ENCODE assay signal across 8 cellular contexts in genomic region chr9:120936011-120936763, GRCh38.
DNase-seq lines count a peak whose midpoint lies in the region; ATAC-seq and TF ChIP-seq lines count a peak whose summit lies in the region.

No MANE protein-coding gene starts in this region.

- H3K4me1 Mint-ChIP-seq in central memory CD8-positive, alpha-beta T cell = peaks cover 51% of the 10 kb centered on the region

- peak; percentile 95 for TF ChIP-seq CTCF in GM10266 (IDR thresholded peaks at IDR 0.05; ENCODE audit: control insufficient read depth, insufficient read depth, low read depth, missing control alignments)

- H3K27ac Mint-ChIP-seq in central memory CD8-positive, alpha-beta T cell (ENCODE audit: low read depth) = peak overlapping the region; percentile 74

- peaks cover 4% of the 10 kb centered on the region for H3K36me3 Mint-ChIP-seq in central memory CD8-positive, alpha-beta T cell (ENCODE audit: insufficient read depth)

- H3K27me3 Mint-ChIP-seq in central memory CD8-positive, alpha-beta T cell = no peaks in the 10 kb centered on the region

- no peaks in the 10 kb centered on the region for H3K9me3 Mint-ChIP-seq in central memory CD8-positive, alpha-beta T cell

- peak overlapping the region; percentile 45 for H3K4me3 Mint-ChIP-seq in central memory CD8-positive, alpha-beta T cell

- peak; percentile 74 for DNase-seq in GM10266 (ENCODE audit: extremely low spot score)
- peak; percentile 73 to 83 for DNase-seq in NCI-H446 (lab: John Stamatoyannopoulos, UW)
- DNase-seq in activated CD4-positive, CD25-positive, alpha-beta regulatory T cell treated with anti-CD3 and anti-CD28 coated beads, Interleukin-2, amount 50 U/mL, for 72 hours = peak; percentile 90
- peak; percentile 76 to 79 for DNase-seq in central memory CD8-positive, alpha-beta T cell (ENCODE audit: low spot score in 2 of 2)
- peak; percentile 84 for DNase-seq in kidney glomerular epithelial cell (lab: John Stamatoyannopoulos, UW)
- peak; percentile 79 to 89 for DNase-seq in stimulated activated CD4-positive, alpha-beta T cell treated with anti-CD3 and anti-CD28 coated beads, Interleukin-1b, Interleukin-23, amount 100 ng/mL, for 1 hour (ENCODE audit: low read depth in 2 of 2)

- peak; percentile 38 for ATAC-seq in HG03066 (IDR thresholded peaks at IDR 0.05; ENCODE audit: low read depth, unreplicated experiment)
- ATAC-seq in central memory CD8-positive, alpha-beta T cell (replicated peaks; ENCODE audit: extremely low read depth, poor library complexity, severe bottlenecking) = peak; percentile 72
- ATAC-seq in HG03457 (IDR thresholded peaks at IDR 0.05; ENCODE audit: unreplicated experiment) = no peak
